Comparison of ENCODE assay signal across 22 cellular contexts in the genomic region with DNA sequence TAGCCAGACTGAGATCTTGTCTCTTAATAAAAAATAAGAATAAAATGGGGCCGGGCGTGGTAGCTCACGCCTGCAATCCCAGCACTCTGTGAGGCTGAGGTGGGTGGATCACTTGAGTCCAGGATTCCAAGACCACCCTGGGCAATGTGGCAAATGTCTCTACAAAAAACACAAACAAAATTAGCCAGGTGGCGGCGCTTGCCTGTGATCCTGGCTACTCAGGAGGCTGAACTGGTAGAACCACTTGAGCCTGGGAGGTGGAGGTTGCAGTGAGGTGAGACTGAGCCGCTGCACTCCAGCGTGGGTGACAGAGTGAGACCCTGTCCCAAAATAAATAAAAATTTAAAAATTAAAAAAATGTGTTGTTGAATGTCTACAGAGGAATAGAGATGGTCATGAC. TPM values are rescaled to one million over a fixed set of nuclear protein-coding genes. Genes with fewer than 3 reads are reported as not detected.
DNase-seq lines count a peak whose midpoint lies in the region; ATAC-seq and TF ChIP-seq lines count a peak whose summit lies in the region.
"Had no signal": no experiment of that assay in that cellular context is flagged by ENCODE, and none has a peak within 500 bp of the region (broad histone marks: within the 10 kb centered on the region; RNA-seq: fewer than 3 reads in every experiment).

No MANE protein-coding gene starts in this region.

- H3K9me3 Mint-ChIP-seq in endodermal cell, result peaks cover 3% of the 10 kb centered on the region
- H3K9me3 Mint-ChIP-seq: activated CD4-positive, alpha-beta memory T cell treated with anti-CD3 and anti-CD28 coated beads for 36 hours; activated naive CD4-positive, alpha-beta T cell treated with anti-CD3 and anti-CD28 coated beads for 36 hours; activated T-cell treated with anti-CD3 and anti-CD28 coated beads, Interleukin-2, amount 50 U/mL, for 24 hours; T-cell had no signal

- TF ChIP-seq POLR2A in transverse colon (IDR thresholded peaks at IDR 0.05), result no peak

- no peaks in the 10 kb centered on the region for H3K4me1 Mint-ChIP-seq in endodermal cell

- WGBS in right cardiac atrium, result 69% methylated on average over 7 of the region's 7 CpGs
- WGBS in endodermal cell (ENCODE audit: insufficient coverage in 1 of 2, insufficient read length in 1 of 2), 2 experiments, result 83 to 94% methylated on average over 4 to 7 of the region's 7 CpGs
- WGBS in transverse colon (ENCODE audit: low coverage in 1 of 2), 2 donors, result 46 to 50% methylated on average over 5 to 7 of the region's 7 CpGs

- H3K36me3 Mint-ChIP-seq in endodermal cell (ENCODE audit: low read depth), result no peaks in the 10 kb centered on the region
- H3K36me3 Mint-ChIP-seq: activated CD4-positive, alpha-beta memory T cell treated with anti-CD3 and anti-CD28 coated beads for 36 hours; T-cell had no signal

- H3K4me3 ChIP-seq in right cardiac atrium (ENCODE audit: low read length) (no peak overlapping the region), LNCaP clone FGC (ENCODE audit: low read depth, low read length) (no peak overlapping the region), endodermal cell (ENCODE audit: low read length) (no peak overlapping the region), transverse colon (no peak overlapping the region)
- H3K4me3 ChIP-seq: gastroesophageal sphincter, GM23248, MG63, spleen had no signal

- TF ChIP-seq CTCF in LNCaP clone FGC (IDR thresholded peaks at IDR 0.05; ENCODE audit: control insufficient read depth, extremely low read depth, insufficient read depth) (peak; percentile 33; the same call in 1 of the 2 replicates), endodermal cell (conservative IDR thresholded peaks at IDR 0.05) (peak; percentile 29), transverse colon (IDR thresholded peaks at IDR 0.05) (no peak)

- ATAC-seq in Right ventricle myocardium inferior (no peak), right cardiac atrium (no peak), GM21717 (IDR thresholded peaks at IDR 0.05; ENCODE audit: unreplicated experiment) (no peak), HG02970 (IDR thresholded peaks at IDR 0.05; ENCODE audit: low FRiP score, unreplicated experiment) (no peak)
- ATAC-seq: gastroesophageal sphincter, T-cell had no signal

- peaks cover 37% of the 10 kb centered on the region for H3K27me3 Mint-ChIP-seq in endodermal cell (ENCODE audit: insufficient read depth)

- DNase-seq in Right ventricle myocardium inferior (ENCODE audit: missing footprints) (peak; percentile 11), right cardiac atrium (no peak), LNCaP clone FGC (ENCODE audit: low read depth) (no peak), endodermal cell (peak; percentile 69), amygdala (lab: John Stamatoyannopoulos, UW) (no peak), transverse colon (no peak)
- DNase-seq: activated CD4-positive, alpha-beta memory T cell treated with anti-CD3 and anti-CD28 coated beads for 36 hours; activated naive CD4-positive, alpha-beta T cell treated with anti-CD3 and anti-CD28 coated beads for 36 hours; activated T-cell treated with anti-CD3 and anti-CD28 coated beads, Interleukin-2, amount 50 U/mL, for 24 hours; anterior cingulate cortex; central memory CD4-positive, alpha-beta T cell; DND-41; GM23248; MG63; NCI-H146; NCI-H446; spleen; T-cell had no signal

- no peak overlapping the region for H3K4me3 Mint-ChIP-seq in endodermal cell
- H3K4me3 Mint-ChIP-seq: activated CD4-positive, alpha-beta memory T cell treated with anti-CD3 and anti-CD28 coated beads for 36 hours; activated naive CD4-positive, alpha-beta T cell treated with anti-CD3 and anti-CD28 coated beads for 36 hours; activated T-cell treated with anti-CD3 and anti-CD28 coated beads, Interleukin-2, amount 50 U/mL, for 24 hours had no signal

- no peaks in the 10 kb centered on the region for H3K9me3 ChIP-seq in right cardiac atrium (ENCODE audit: control insufficient read depth, low read length)
- peaks cover 4% of the 10 kb centered on the region for H3K9me3 ChIP-seq in endodermal cell (ENCODE audit: control insufficient read depth, low read length)
- H3K9me3 ChIP-seq in transverse colon, result no peaks in the 10 kb centered on the region
- H3K9me3 ChIP-seq: gastroesophageal sphincter, MG63, spleen had no signal

- H3K36me3 ChIP-seq in endodermal cell (ENCODE audit: control insufficient read depth, insufficient read depth, low read length), result no peaks in the 10 kb centered on the region
- H3K36me3 ChIP-seq in transverse colon, result no peaks in the 10 kb centered on the region
- H3K36me3 ChIP-seq: gastroesophageal sphincter, spleen had no signal

- H3K27ac ChIP-seq in right cardiac atrium (ENCODE audit: low read length) (no peak overlapping the region), endodermal cell (ENCODE audit: low read depth, low read length) (no peak overlapping the region), transverse colon (no peak overlapping the region)
- H3K27ac ChIP-seq: gastroesophageal sphincter, GM23248, spleen had no signal

- H3K4me1 ChIP-seq in right cardiac atrium (ENCODE audit: control insufficient read depth, insufficient read depth, low read length) (peaks cover 2% of the 10 kb centered on the region), endodermal cell (ENCODE audit: control insufficient read depth, insufficient read depth, low read length) (no peaks in the 10 kb centered on the region), transverse colon (peaks cover 13 to 21% (median 15%) of the 10 kb centered on the region in 4 donors)

- in situ Hi-C loops in transverse colon (cut with MboI; ENCODE audit: low pct_ligation_motif_present in 1 of 4, low pct_unique_long_range_greater_than_20kb in 1 of 4, low sequenced_read_pairs in 3 of 4), result no loop called here

- no peak for TF ChIP-seq EP300 in transverse colon (IDR thresholded peaks at IDR 0.05; ENCODE audit: low read depth)

- no peak overlapping the region for H3K27ac Mint-ChIP-seq in endodermal cell
- H3K27ac Mint-ChIP-seq: activated CD4-positive, alpha-beta memory T cell treated with anti-CD3 and anti-CD28 coated beads for 36 hours; activated naive CD4-positive, alpha-beta T cell treated with anti-CD3 and anti-CD28 coated beads for 36 hours; activated T-cell treated with anti-CD3 and anti-CD28 coated beads, Interleukin-2, amount 50 U/mL, for 24 hours; CD14-positive monocyte had no signal

- H3K27me3 ChIP-seq in right cardiac atrium (ENCODE audit: control insufficient read depth, insufficient read depth), result no peaks in the 10 kb centered on the region
- peaks cover 16% of the 10 kb centered on the region for H3K27me3 ChIP-seq in endodermal cell (ENCODE audit: control insufficient read depth, insufficient read depth, low read length, poor library complexity, severe bottlenecking)
- peaks cover 36% of the 10 kb centered on the region for H3K27me3 ChIP-seq in transverse colon
- H3K27me3 ChIP-seq: MG63 had no signal

- H3K9ac ChIP-seq in endodermal cell (ENCODE audit: extremely low read depth, low read length, poor library complexity, severe bottlenecking), result no peak overlapping the region
- H3K9ac ChIP-seq: GM23248 had no signal

- intact Hi-C loops in Right ventricle myocardium inferior (cut with DNase I) (no loop called here), right cardiac atrium (cut with DNase I) (no loop called here), transverse colon (cut with DNase I; ENCODE audit: low total_unique reads) (no loop called here)

RNA-seq across cellular contexts. Expression of gene DEF8, which starts 2.9 kb away (rescaled TPM):
- total RNA-seq in Right ventricle myocardium inferior (40.5 TPM), right cardiac atrium (10 to 100 TPM; 41.4 to 60.0 (median 47.4) TPM), endodermal cell (10 to 100 TPM; 74.9 to 81.2 TPM), transverse colon (10 to 100 TPM; 54.8 to 96.7 (median 78.1) TPM)
- 65.4 TPM for polyA plus RNA-seq in right cardiac atrium
- polyA plus RNA-seq in endodermal cell (2013, experiment 1 of 2), result 53.8 TPM
- polyA plus RNA-seq in endodermal cell (2013, experiment 2 of 2), result 53.3 TPM

RNA-seq across cellular contexts. Expression of gene TUBB3, which starts 22.5 kb away (rescaled TPM):
- total RNA-seq in Right ventricle myocardium inferior (2.8 TPM), right cardiac atrium (1 to 10 TPM; 1.1 to 6.6 (median 1.9) TPM), endodermal cell (100 to 1,000 TPM; 109 to 140 TPM), transverse colon (10 to 100 TPM in 1 of 4 donors, 1 to 10 TPM in 3; 2.4 to 12.7 (median 4.6) TPM)
- polyA plus RNA-seq in right cardiac atrium, result 2.1 TPM
- 466 TPM for polyA plus RNA-seq in endodermal cell (2013, experiment 1 of 2)
- 448 TPM for polyA plus RNA-seq in endodermal cell (2013, experiment 2 of 2)
- polyA plus RNA-seq: CD14-positive monocyte had no signal

RNA-seq across cellular contexts. Expression of gene MC1R, which starts 27.0 kb away (rescaled TPM):
- 1.5 TPM for total RNA-seq in Right ventricle myocardium inferior
- 1 to 10 TPM; 1.3 to 2.6 (median 1.7) TPM for total RNA-seq in right cardiac atrium
- 1.5 TPM for polyA plus RNA-seq in right cardiac atrium
- 1 to 10 TPM; 3.4 to 4.8 TPM for total RNA-seq in endodermal cell
- polyA plus RNA-seq in endodermal cell (2013, experiment 1 of 2), result 2.7 TPM
- polyA plus RNA-seq in endodermal cell (2013, experiment 2 of 2), result 2.9 TPM
- 1 to 10 TPM; 2.9 to 7.2 (median 6.7) TPM for total RNA-seq in transverse colon

Comparison
In these comparisons a context has a peak if more than half of its experiments do, and no peak if none do; other contexts are left out.
1. DNase-seq: peak in Right ventricle myocardium inferior (single experiment) and endodermal cell (single experiment); none in right cardiac atrium (0 of 3), LNCaP clone FGC (single experiment), amygdala (0 of 56) and transverse colon (single experiment).
2. CTCF ChIP-seq: peak in LNCaP clone FGC (single experiment) and endodermal cell (single experiment); none in transverse colon (0 of 5).
3. RNA of gene TUBB3, which starts 22.5 kb away (total RNA-seq): 109 to 140 TPM in endodermal cell; 2.4 to 12.7 TPM in transverse colon, 2.8 TPM in Right ventricle myocardium inferior (single experiment) and 1.1 to 6.6 TPM in right cardiac atrium; every median in the first group is over 4 times any median in the second.